Comparison of ENCODE assay signal across 25 cellular contexts in genomic region chr11:42225664-42226063, GRCh38.
"Had no signal": no experiment of that assay in that cellular context is flagged by ENCODE, and none has a peak within 500 bp of the region (broad histone marks: within the 10 kb centered on the region; RNA-seq: fewer than 3 reads in every experiment).

No MANE protein-coding gene starts in this region.

- H3K9me3 ChIP-seq: gastrocnemius medialis, lower lobe of right lung, right lobe of liver, thoracic aorta, tibial nerve, upper lobe of left lung had no signal

- DNase-seq: effector CD8-positive, alpha-beta T cell; endodermal cell; foreskin fibroblast; gastrocnemius medialis; head of caudate nucleus; left ventricle myocardium superior; lower lobe of right lung; mucosa of descending colon; naive B cell; right lobe of liver; small intestine; stimulated activated CD4-positive, alpha-beta T cell treated with anti-CD3 and anti-CD28 coated beads, Interleukin-15, amount 100 ng/mL, for 24 hours; stimulated activated CD4-positive, alpha-beta T cell treated with anti-CD3 and anti-CD28 coated beads, Interleukin-2, amount 100 ng/mL, for 48 hours; stimulated activated naive B cell treated with anti-CD40 and anti-IgM and Interleukin-4, amounts not matched to agents 10 μg/mL and 1 μg/mL and 100 μg/mL, for 72 hours; upper lobe of left lung had no signal

- H3K36me3 ChIP-seq: gastrocnemius medialis, lower lobe of right lung, neural progenitor cell, right lobe of liver, thoracic aorta, tibial nerve, upper lobe of left lung had no signal

- H3K4me3 ChIP-seq: gastrocnemius medialis, lower lobe of right lung, mucosa of descending colon, neural progenitor cell, right lobe of liver, thoracic aorta, tibial nerve, upper lobe of left lung had no signal

- H3K4me3 Mint-ChIP-seq: dendritic cell treated with granulocyte-macrophage colony-stimulating factor and Interleukin-4, amounts not matched to agents 40 ng/mL and 50 ng/mL, for 4 days; endodermal cell; naive B cell; nephron; neural progenitor cell; stimulated activated naive B cell treated with anti-CD40 and anti-IgM and Interleukin-4, amounts not matched to agents 10 μg/mL and 1 μg/mL and 100 μg/mL, for 72 hours; stimulated activated naive CD8-positive, alpha-beta T cell treated with anti-CD3 and anti-CD28 coated beads, Interleukin-15, Interleukin-2, amounts not matched to agents 100 ng/mL and 50 ng/mL, for 24 hours had no signal

- H3K9me3 Mint-ChIP-seq: neural progenitor cell had no signal

- H3K27ac ChIP-seq: epithelial cell of prostate, gastrocnemius medialis, lower lobe of right lung, neural progenitor cell, parathyroid adenoma, right lobe of liver, thoracic aorta, tibial nerve, upper lobe of left lung had no signal

- H3K27me3 ChIP-seq: gastrocnemius medialis, neural progenitor cell, right lobe of liver, tibial nerve, upper lobe of left lung had no signal

- H3K4me1 ChIP-seq: gastrocnemius medialis, lower lobe of right lung, parathyroid adenoma, right lobe of liver, tibial nerve, upper lobe of left lung had no signal

- H3K4me2 ChIP-seq: neural progenitor cell had no signal

- H3K9ac ChIP-seq: neural progenitor cell, parathyroid adenoma had no signal

- H3K79me2 ChIP-seq: parathyroid adenoma had no signal

- H3K36me3 Mint-ChIP-seq: naive B cell; neural progenitor cell; stimulated activated naive B cell treated with anti-CD40 and anti-IgM and Interleukin-4, amounts not matched to agents 10 μg/mL and 1 μg/mL and 100 μg/mL, for 72 hours had no signal

- H2AFZ ChIP-seq: parathyroid adenoma had no signal

- H3K27ac Mint-ChIP-seq: dendritic cell treated with granulocyte-macrophage colony-stimulating factor and Interleukin-4, amounts not matched to agents 40 ng/mL and 50 ng/mL, for 4 days; endodermal cell; naive B cell; nephron; neural progenitor cell; progenitor cell of endocrine pancreas; stimulated activated naive B cell treated with anti-CD40 and anti-IgM and Interleukin-4, amounts not matched to agents 10 μg/mL and 1 μg/mL and 100 μg/mL, for 72 hours; stimulated activated naive CD8-positive, alpha-beta T cell treated with anti-CD3 and anti-CD28 coated beads, Interleukin-15, Interleukin-2, amounts not matched to agents 100 ng/mL and 50 ng/mL, for 24 hours had no signal

- ATAC-seq: esophagus mucosa, gastrocnemius medialis, left ventricle myocardium superior, lower lobe of right lung, mucosa of descending colon, right lobe of liver had no signal

- H3K27me3 Mint-ChIP-seq: dendritic cell treated with granulocyte-macrophage colony-stimulating factor and Interleukin-4, amounts not matched to agents 40 ng/mL and 50 ng/mL, for 4 days; naive B cell; progenitor cell of endocrine pancreas; stimulated activated naive B cell treated with anti-CD40 and anti-IgM and Interleukin-4, amounts not matched to agents 10 μg/mL and 1 μg/mL and 100 μg/mL, for 72 hours; stimulated activated naive CD8-positive, alpha-beta T cell treated with anti-CD3 and anti-CD28 coated beads, Interleukin-15, Interleukin-2, amounts not matched to agents 100 ng/mL and 50 ng/mL, for 24 hours had no signal

- H3K4me1 Mint-ChIP-seq: naive B cell; nephron; neural progenitor cell; stimulated activated naive B cell treated with anti-CD40 and anti-IgM and Interleukin-4, amounts not matched to agents 10 μg/mL and 1 μg/mL and 100 μg/mL, for 72 hours had no signal
